In the genomic region with DNA sequence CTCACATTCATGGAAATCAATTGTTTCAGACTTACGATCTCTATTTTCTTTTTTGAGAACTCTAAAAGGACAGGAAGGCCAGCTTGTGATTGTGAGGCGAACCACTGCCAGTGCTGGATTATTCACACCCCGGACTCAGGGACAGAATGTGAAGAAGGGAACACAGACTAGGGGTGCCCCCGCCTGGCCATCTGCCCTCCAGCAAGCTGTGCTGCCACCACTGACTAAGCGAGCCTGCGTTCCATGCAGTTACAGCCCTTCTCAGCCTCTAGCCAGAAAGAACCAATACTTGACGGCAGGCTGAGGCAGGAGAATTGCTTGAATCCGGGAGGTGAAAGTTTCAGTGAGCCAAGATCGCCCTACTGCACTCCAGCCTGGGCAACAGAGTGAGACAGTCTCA, we compare ENCODE assay signal across 9 cellular contexts. TPM values are rescaled to one million over a fixed set of nuclear protein-coding genes. Genes with fewer than 3 reads are reported as not detected.
A peak's percentile ranks its signal among the peaks of the same experiment; 100 is the strongest.
DNase-seq lines count a peak whose midpoint lies in the region; ATAC-seq and TF ChIP-seq lines count a peak whose summit lies in the region.
"Had no signal": no experiment of that assay in that cellular context is flagged by ENCODE, and none has a peak within 500 bp of the region (broad histone marks: within the 10 kb centered on the region; RNA-seq: fewer than 3 reads in every experiment).

No MANE protein-coding gene starts in this region.

- no peak overlapping the region for H3K4me3 ChIP-seq in Caco-2 (ENCODE audit: low read depth, low read length)
- no peak overlapping the region for H3K4me3 ChIP-seq in WI38 (ENCODE audit: low read depth, low read length)

- H3K27me3 ChIP-seq in Caco-2 (replicated peaks; ENCODE audit: control insufficient read depth, insufficient read depth, low read length): no peaks in the 10 kb centered on the region

- intact Hi-C loops in Caco-2 (cut with micrococcal nuclease; ENCODE audit: unreplicated experiment): loop anchor here (5.0 kb wide), 1 partner anchor 42 kb away; the partner anchor contains the start of genes NUBP2 and SPSB3

- TF ChIP-seq CTCF in Caco-2 (IDR thresholded peaks at IDR 0.05; ENCODE audit: insufficient read depth in 1 of 2, low read depth in 1 of 2, low read length in 1 of 2, severe bottlenecking in 1 of 2, unreplicated experiment in 1 of 2) (peak in 1 of 2 experiments; percentile 54), HFFc6 (IDR thresholded peaks at IDR 0.05) (peak; percentile 60), WI38 (IDR thresholded peaks at IDR 0.05; ENCODE audit: low read depth, low read length) (peak; percentile 21; the same call in 1 of the 2 replicates)

- H3K9me3 Mint-ChIP-seq in Caco-2 (ENCODE audit: unreplicated experiment): no peaks in the 10 kb centered on the region
- no peaks in the 10 kb centered on the region for H3K9me3 Mint-ChIP-seq in HFFc6
- H3K9me3 Mint-ChIP-seq: memory B cell had no signal

- H3K4me1 Mint-ChIP-seq in Caco-2 (ENCODE audit: low read depth, unreplicated experiment) (no peaks in the 10 kb centered on the region), HFFc6 (ENCODE audit: low read depth) (peaks cover 26% of the 10 kb centered on the region)

- ATAC-seq in HG02852 (IDR thresholded peaks at IDR 0.05; ENCODE audit: unreplicated experiment): no peak
- ATAC-seq in GM21825 (IDR thresholded peaks at IDR 0.05; ENCODE audit: unreplicated experiment): no peak

- no peak overlapping the region for H3K4me3 Mint-ChIP-seq in Caco-2 (ENCODE audit: unreplicated experiment)
- H3K4me3 Mint-ChIP-seq in HFFc6: no peak overlapping the region

- H3K27ac Mint-ChIP-seq in Caco-2 (ENCODE audit: unreplicated experiment) (no peak overlapping the region), HFFc6 (no peak overlapping the region)
- H3K27ac Mint-ChIP-seq: memory B cell had no signal

- H3K9me3 ChIP-seq in Caco-2: no peaks in the 10 kb centered on the region

- H3K4me1 ChIP-seq in Caco-2: peaks cover 6% of the 10 kb centered on the region; the same call in 1 of the 2 replicates

- CTCF ChIA-PET in Caco-2 (lab: Charles Lee): interaction anchor here (0.7 to 1.1 kb wide), 3 partner anchors 41 to 217 kb away, joined by 3 to 4 read pairs (median 4); partner anchors contain the start of genes EME2, MRPS34, NUBP2 and SPSB3

- H3K36me3 ChIP-seq in Caco-2 (ENCODE audit: control insufficient read depth, insufficient read depth, low read length): peaks cover 1% of the 10 kb centered on the region; the same call in 1 of the 2 replicates

- H3K27me3 Mint-ChIP-seq in Caco-2 (ENCODE audit: insufficient read depth, unreplicated experiment) (no peaks in the 10 kb centered on the region), HFFc6 (ENCODE audit: insufficient read depth) (peaks cover 3% of the 10 kb centered on the region; the same call in 1 of the 2 replicates)
- H3K27me3 Mint-ChIP-seq: memory B cell had no signal

- peaks cover 14% of the 10 kb centered on the region for H3K36me3 Mint-ChIP-seq in Caco-2 (ENCODE audit: insufficient read depth, unreplicated experiment)
- peaks cover 6% of the 10 kb centered on the region for H3K36me3 Mint-ChIP-seq in HFFc6 (ENCODE audit: low read depth)
- H3K36me3 Mint-ChIP-seq: memory B cell had no signal

- POLR2A ChIA-PET in Caco-2 (lab: Charles Lee): interaction anchor here (0.6 kb wide), 1 partner anchor 12 kb away, joined by 4 read pairs; no protein-coding TSS in a partner anchor

- BruUV-seq in Caco-2 (replicated peaks; lab: Mats Ljungman, UMichigan): no TSS peak

- DNase-seq in Caco-2 (peak; percentile 54 to 56), HFFc6 (peak; percentile 64), iris pigment epithelial cell (ENCODE audit: low read depth) (peak; percentile 56), NCI-H2107 (lab: John Stamatoyannopoulos, UW) (no peak), NCI-H526 treated with DMSO at 0.1 percent for 48 hours (lab: John Stamatoyannopoulos, UW) (no peak)

RNA-seq across cellular contexts. Expression of gene HAGH, which starts 2.8 kb away (rescaled TPM):
- 39.9 and 48.1 TPM in 2 replicates for total RNA-seq in Caco-2 (2022)
- total RNA-seq in HFFc6 (2021; fragmentation: NEBNext Ultra II Directional; extraction: Animal tissue kit (Norgen Biotek cat#: 25700)): 10 to 100 TPM; 34.2 to 55.3 (median 38.7) TPM

RNA-seq across cellular contexts. Expression of gene FAHD1, which starts 3.2 kb away (rescaled TPM):
- 16.5 and 21.1 TPM in 2 replicates for total RNA-seq in Caco-2 (2022)
- 10 to 100 TPM; 29.4 to 40.7 (median 31.2) TPM for total RNA-seq in HFFc6 (2021; fragmentation: NEBNext Ultra II Directional; extraction: Animal tissue kit (Norgen Biotek cat#: 25700))

RNA-seq across cellular contexts. Expression of gene IGFALS, which starts 30.3 kb away (rescaled TPM):
- total RNA-seq in Caco-2 (2022): not detected in 2 replicates
- not detected for total RNA-seq in HFFc6 (2021; fragmentation: NEBNext Ultra II Directional; extraction: Animal tissue kit (Norgen Biotek cat#: 25700))

RNA-seq across cellular contexts. Expression of gene NUBP2, which starts 41.1 kb away (rescaled TPM):
- 61.9 and 65.3 TPM in 2 replicates for total RNA-seq in Caco-2 (2022)
- total RNA-seq in HFFc6 (2021; fragmentation: NEBNext Ultra II Directional; extraction: Animal tissue kit (Norgen Biotek cat#: 25700)): 10 to 100 TPM; 41.5 to 53.8 (median 43.5) TPM

RNA-seq across cellular contexts. Expression of gene SPSB3, which starts 41.5 kb away (rescaled TPM):
- total RNA-seq in Caco-2 (2022): 26.0 and 28.0 TPM in 2 replicates
- 10 to 100 TPM; 12.3 to 15.8 (median 13.9) TPM for total RNA-seq in HFFc6 (2021; fragmentation: NEBNext Ultra II Directional; extraction: Animal tissue kit (Norgen Biotek cat#: 25700))

Comparison
In these comparisons a context has a peak if more than half of its experiments do, and no peak if none do; other contexts are left out.
1. DNase-seq: peak in Caco-2 (2 of 2), HFFc6 (single experiment) and iris pigment epithelial cell (single experiment); none in NCI-H2107 (single experiment) and NCI-H526 treated with DMSO at 0.1 percent for 48 hours (single experiment).